1 cellular context compared by ENCODE assay signal in genomic region chr19:19531951-19532805, GRCh38.
TF ChIP-seq lines count a peak whose summit lies in the region.

No MANE protein-coding gene starts in this region.

TF ChIP-seq in K562, 482 proteins besides CTCF, POLR2A, EP300 and RAD21 (continued from another document):
- TF ChIP-seq ZNF584 (CRISPR knock-in tag; IDR thresholded peaks at IDR 0.05; ENCODE audit: low read depth) (no peak), LEF1 (IDR thresholded peaks at IDR 0.05) (no peak), ZFP1 (CRISPR knock-in tag; IDR thresholded peaks at IDR 0.05) (no peak), POLR2AphosphoS5 (IDR thresholded peaks at IDR 0.05; ENCODE audit: control insufficient read depth, insufficient read depth, low read depth, low read length) (no peak), U2AF1 (optimal IDR thresholded peaks at IDR 0.05; ENCODE audit: low read depth, low read length) (no peak), ASH1L (IDR thresholded peaks at IDR 0.05; ENCODE audit: borderline replicate concordance, low read depth, partially characterized antibody) (no peak), SREBF2 (CRISPR knock-in tag; IDR thresholded peaks at IDR 0.05) (no peak), ZNF561 (CRISPR knock-in tag; conservative IDR thresholded peaks at IDR 0.05) (no peak), POLR2G (IDR thresholded peaks at IDR 0.05; ENCODE audit: low read depth, low read length) (peak; percentile 70)
- TF ChIP-seq, protein P1, sequence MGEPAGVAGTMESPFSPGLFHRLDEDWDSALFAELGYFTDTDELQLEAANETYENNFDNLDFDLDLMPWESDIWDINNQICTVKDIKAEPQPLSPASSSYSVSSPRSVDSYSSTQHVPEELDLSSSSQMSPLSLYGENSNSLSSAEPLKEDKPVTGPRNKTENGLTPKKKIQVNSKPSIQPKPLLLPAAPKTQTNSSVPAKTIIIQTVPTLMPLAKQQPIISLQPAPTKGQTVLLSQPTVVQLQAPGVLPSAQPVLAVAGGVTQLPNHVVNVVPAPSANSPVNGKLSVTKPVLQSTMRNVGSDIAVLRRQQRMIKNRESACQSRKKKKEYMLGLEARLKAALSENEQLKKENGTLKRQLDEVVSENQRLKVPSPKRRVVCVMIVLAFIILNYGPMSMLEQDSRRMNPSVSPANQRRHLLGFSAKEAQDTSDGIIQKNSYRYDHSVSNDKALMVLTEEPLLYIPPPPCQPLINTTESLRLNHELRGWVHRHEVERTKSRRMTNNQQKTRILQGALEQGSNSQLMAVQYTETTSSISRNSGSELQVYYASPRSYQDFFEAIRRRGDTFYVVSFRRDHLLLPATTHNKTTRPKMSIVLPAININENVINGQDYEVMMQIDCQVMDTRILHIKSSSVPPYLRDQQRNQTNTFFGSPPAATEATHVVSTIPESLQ (CRISPR knock-in tag; IDR thresholded peaks at IDR 0.05): no peak
- TF ChIP-seq, protein P2, sequence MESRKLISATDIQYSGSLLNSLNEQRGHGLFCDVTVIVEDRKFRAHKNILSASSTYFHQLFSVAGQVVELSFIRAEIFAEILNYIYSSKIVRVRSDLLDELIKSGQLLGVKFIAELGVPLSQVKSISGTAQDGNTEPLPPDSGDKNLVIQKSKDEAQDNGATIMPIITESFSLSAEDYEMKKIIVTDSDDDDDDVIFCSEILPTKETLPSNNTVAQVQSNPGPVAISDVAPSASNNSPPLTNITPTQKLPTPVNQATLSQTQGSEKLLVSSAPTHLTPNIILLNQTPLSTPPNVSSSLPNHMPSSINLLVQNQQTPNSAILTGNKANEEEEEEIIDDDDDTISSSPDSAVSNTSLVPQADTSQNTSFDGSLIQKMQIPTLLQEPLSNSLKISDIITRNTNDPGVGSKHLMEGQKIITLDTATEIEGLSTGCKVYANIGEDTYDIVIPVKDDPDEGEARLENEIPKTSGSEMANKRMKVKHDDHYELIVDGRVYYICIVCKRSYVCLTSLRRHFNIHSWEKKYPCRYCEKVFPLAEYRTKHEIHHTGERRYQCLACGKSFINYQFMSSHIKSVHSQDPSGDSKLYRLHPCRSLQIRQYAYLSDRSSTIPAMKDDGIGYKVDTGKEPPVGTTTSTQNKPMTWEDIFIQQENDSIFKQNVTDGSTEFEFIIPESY (CRISPR knock-in tag; IDR thresholded peaks at IDR 0.05): no peak
TF ChIP-seq in K562: peak in this region for 39.
